Comparison of ENCODE assay signal across 20 cellular contexts in genomic region chr1:17397910-17398700, GRCh38. TPM values are rescaled to one million over a fixed set of nuclear protein-coding genes. Genes with fewer than 3 reads are reported as not detected.
A peak's percentile ranks its signal among the peaks of the same experiment; 100 is the strongest.
DNase-seq lines count a peak whose midpoint lies in the region; ATAC-seq, FAIRE-seq and TF ChIP-seq lines count a peak whose summit lies in the region.
"Had no signal": no experiment of that assay in that cellular context is flagged by ENCODE, and none has a peak within 500 bp of the region (broad histone marks: within the 10 kb centered on the region; RNA-seq: fewer than 3 reads in every experiment).

No MANE protein-coding gene starts in this region.

- in situ Hi-C loops in K562 (cut with MboI): no loop called here

- no TSS peak for BruUV-seq in K562 (replicated peaks; lab: Mats Ljungman, UMichigan)

- H3K4me1 ChIP-seq in K562 (replicated peaks in 1 of 2; ENCODE audit: control insufficient read depth in 2 of 2, insufficient read depth in 2 of 2, low read length in 2 of 2): peaks cover 17 to 34% of the 10 kb centered on the region in 2 experiments; a peak in 4 of 5 replicates
- no peaks in the 10 kb centered on the region for H3K4me1 ChIP-seq in osteoblast (ENCODE audit: insufficient read depth, low read length)
- H3K4me1 ChIP-seq: SJCRH30 had no signal

- H3K27me3 ChIP-seq in K562 (ENCODE audit: control insufficient read depth in 2 of 2, insufficient read depth in 2 of 2, low read length in 2 of 2): peaks cover 13 to 18% of the 10 kb centered on the region in 2 experiments; a peak in 4 of 5 replicates
- no peaks in the 10 kb centered on the region for H3K27me3 ChIP-seq in osteoblast (ENCODE audit: insufficient read depth, low read length)
- H3K27me3 ChIP-seq: SJCRH30 had no signal

- no peaks in the 10 kb centered on the region for H3K36me3 Mint-ChIP-seq in activated CD4-positive, alpha-beta T cell treated with anti-CD3 and anti-CD28 coated beads, Interleukin-2, amount 10 ng/mL, durations not matched to agents 24 days and 14 days (ENCODE audit: low read depth)

- H3K4me2 ChIP-seq in K562 (ENCODE audit: insufficient read depth, low read length) (no peak overlapping the region), osteoblast (ENCODE audit: insufficient read depth, low read length) (no peak overlapping the region)
- H3K4me2 ChIP-seq: KMS-11 had no signal

- WGBS in K562 (ENCODE audit: insufficient coverage, low coverage, missing lambda C conversion rate): 48% methylated on average over 6 of the region's 7 CpGs

- no peaks in the 10 kb centered on the region for H3K9me3 ChIP-seq in K562 (replicated peaks; ENCODE audit: control insufficient read depth, insufficient read depth, low read depth, low read length)
- H3K9me3 ChIP-seq in osteoblast (ENCODE audit: low read depth, low read length): no peaks in the 10 kb centered on the region
- H3K9me3 ChIP-seq: SJCRH30 had no signal

- no peak overlapping the region for H3K27ac Mint-ChIP-seq in activated CD4-positive, alpha-beta T cell treated with anti-CD3 and anti-CD28 coated beads, Interleukin-2, amount 10 ng/mL, durations not matched to agents 24 days and 14 days
- H3K27ac Mint-ChIP-seq: CD4-positive, alpha-beta T cell had no signal

- H3K27ac ChIP-seq in K562 (ENCODE audit: extremely low read depth, low read depth, low read length): no peak overlapping the region
- no peak overlapping the region for H3K27ac ChIP-seq in osteoblast (ENCODE audit: low read depth, low read length)
- H3K27ac ChIP-seq: KMS-11, SJCRH30 had no signal

- no peak for TF ChIP-seq RAD21 in K562 (CRISPR knock-in tag; conservative IDR thresholded peaks at IDR 0.05 in 1 of 2, IDR thresholded peaks at IDR 0.05 in 1 of 2)

- no peaks in the 10 kb centered on the region for H3K9me1 ChIP-seq in K562 (ENCODE audit: control insufficient read depth, insufficient read depth, low read length)

- TF ChIP-seq EP300 in K562 (IDR thresholded peaks at IDR 0.05; ENCODE audit: low read length): no peak

- no peak overlapping the region for H3K4me3 Mint-ChIP-seq in activated CD4-positive, alpha-beta T cell treated with anti-CD3 and anti-CD28 coated beads, Interleukin-2, amount 10 ng/mL, durations not matched to agents 24 days and 14 days
- H3K4me3 Mint-ChIP-seq: CD4-positive, alpha-beta T cell had no signal

- peaks cover 1% of the 10 kb centered on the region for H3K4me1 Mint-ChIP-seq in activated CD4-positive, alpha-beta T cell treated with anti-CD3 and anti-CD28 coated beads, Interleukin-2, amount 10 ng/mL, durations not matched to agents 24 days and 14 days

- no peak for FAIRE-seq in K562 (lab: Jason Lieb, UNC)
- FAIRE-seq: GM19239, H54 had no signal

- intact Hi-C loops in K562 (cut with micrococcal nuclease): no loop called here
- intact Hi-C loops in activated CD4-positive, alpha-beta T cell treated with anti-CD3 and anti-CD28 coated beads, Interleukin-2, amount 10 ng/mL, durations not matched to agents 24 days and 14 days (cut with micrococcal nuclease): no loop called here

- DNase-seq in CD1c-positive myeloid dendritic cell (ENCODE audit: extremely low spot score) (peak; percentile 72), NOMO-1 (lab: John Stamatoyannopoulos, UW; ENCODE audit: unreplicated experiment in 2 of 2) (peak; percentile 17 to 33), K562 (ENCODE audit: extremely low read depth in 1 of 4, low spot score in 3 of 4) (no peak), osteoblast (ENCODE audit: insufficient read length, low spot score, missing footprints) (peak; percentile 80), activated T-cell treated with anti-CD3 and anti-CD28 coated beads for 4 hours (no peak)
- no peak for DNase-seq in activated CD4-positive, alpha-beta T cell treated with anti-CD3 and anti-CD28 coated beads, Interleukin-2, amount 10 ng/mL, durations not matched to agents 24 days and 14 days
- no peak for DNase-seq in activated CD4-positive, alpha-beta T cell treated with anti-CD3 and anti-CD28 coated beads, Interleukin-2, amount 50 U/mL, for 4 hours
- DNase-seq: CD4-positive, alpha-beta T cell; DMS53; NCI-H1105 treated with DMSO at 0.1 percent for 48 hours; NCI-H1694 treated with DMSO at 0.1 percent for 48 hours; NCI-H2107; NCI-H2227 treated with DMSO at 0.1 percent for 48 hours; NCI-H524 treated with DMSO at 0.1 percent for 48 hours; RPMI8226; SJCRH30 had no signal

- POLR2A ChIA-PET in K562 (lab: Yijun Ruan, JAX): interaction anchor here (0.6 to 2.6 kb wide), 5 partner anchors 8 to 208 kb away, joined by 3 to 18 read pairs (median 3); no protein-coding TSS in a partner anchor

- peak overlapping the region; percentile 57; the same call in 1 of the 2 replicates for H2AFZ ChIP-seq in K562 (ENCODE audit: low read depth, low read length)
- no peak overlapping the region for H2AFZ ChIP-seq in osteoblast (ENCODE audit: low read length)

- CTCF ChIA-PET in K562 (lab: Yijun Ruan, JAX; ENCODE audit: low intra/inter-chr PET ratio): interaction anchor here (0.6 kb wide), 1 partner anchor 42 kb away, joined by 3 read pairs; no protein-coding TSS in a partner anchor

- H3K9me3 Mint-ChIP-seq in activated CD4-positive, alpha-beta T cell treated with anti-CD3 and anti-CD28 coated beads, Interleukin-2, amount 10 ng/mL, durations not matched to agents 24 days and 14 days: no peaks in the 10 kb centered on the region
- H3K9me3 Mint-ChIP-seq: CD4-positive, alpha-beta T cell had no signal

- no peak for TF ChIP-seq POLR2A in K562 (conservative IDR thresholded peaks at IDR 0.05)

- H4K20me1 ChIP-seq in K562 (replicated peaks; ENCODE audit: control insufficient read depth, insufficient read depth, low read length) (peaks cover 3% of the 10 kb centered on the region; the same call in 1 of the 2 replicates), osteoblast (ENCODE audit: insufficient read depth, low read length) (no peaks in the 10 kb centered on the region)

- no peaks in the 10 kb centered on the region for H3K27me3 Mint-ChIP-seq in activated CD4-positive, alpha-beta T cell treated with anti-CD3 and anti-CD28 coated beads, Interleukin-2, amount 10 ng/mL, durations not matched to agents 24 days and 14 days
- H3K27me3 Mint-ChIP-seq: CD4-positive, alpha-beta T cell had no signal

- H3K36me3 ChIP-seq in K562 (ENCODE audit: control insufficient read depth, insufficient read depth, low read length): no peaks in the 10 kb centered on the region
- no peaks in the 10 kb centered on the region for H3K36me3 ChIP-seq in osteoblast (ENCODE audit: insufficient read depth, low read length)
- H3K36me3 ChIP-seq: SJCRH30 had no signal

- ATAC-seq in K562: no peak

- H3K9ac ChIP-seq in K562 (ENCODE audit: insufficient read depth in 1 of 2, low read depth in 2 of 2, low read length in 2 of 2): no peak overlapping the region
- H3K9ac ChIP-seq: KMS-11 had no signal

- H3K4me3 ChIP-seq in K562 (no peak overlapping the region), osteoblast (ENCODE audit: insufficient read depth, low read length) (no peak overlapping the region)
- H3K4me3 ChIP-seq: SJCRH30 had no signal

- TF ChIP-seq CTCF in K562 (IDR thresholded peaks at IDR 0.05 in 2 of 3, conservative IDR thresholded peaks at IDR 0.05 in 1 of 3; ENCODE audit: insufficient read depth in 2 of 3, low read depth in 1 of 3, low read length in 3 of 3): no peak
- TF ChIP-seq CTCF in osteoblast (IDR thresholded peaks at IDR 0.05; ENCODE audit: extremely low read depth, low read depth, low read length): no peak

- H3K79me2 ChIP-seq in K562 (ENCODE audit: control insufficient read depth, insufficient read depth, low read length) (no peaks in the 10 kb centered on the region), osteoblast (ENCODE audit: insufficient read depth, low read length) (no peaks in the 10 kb centered on the region)

RNA-seq across cellular contexts. Expression of gene PADI6, which starts 26.1 kb away (rescaled TPM):
- total RNA-seq in K562 (2011; cell fraction: chromatin; rRNA removed; ENCODE audit: low replicate concordance): not detected in 2 replicates
- total RNA-seq in K562 (2011; cell fraction: nucleolus; rRNA removed): not detected in 2 replicates
- not detected in 2 replicates for total RNA-seq in K562 (2011; cell fraction: nucleoplasm; rRNA removed)
- total RNA-seq in K562 (2014; rRNA removed) (not detected in 2 replicates), K562 (2014; rRNA removed; fragmentation: Illumina TruSeq; extraction: Trizol) (not detected in 2 replicates), K562 (2015; rRNA removed; fragmentation: Illumina TruSeq; extraction: Trizol) (not detected in 2 replicates), K562 (2021) (not detected in 2 replicates), osteoblast (not detected in 2 replicates)
- polyA plus RNA-seq in K562 (2011; rRNA removed) (not detected in 2 replicates), K562 (2014; fragmentation: Illumina TruSeq; extraction: Trizol) (not detected in 2 replicates), K562 (2014; fragmentation: Nextera tagmentation; extraction: Ambion mirVana) (not detected), K562 (2014; rRNA removed) (not detected in 2 replicates)
- not detected in 2 replicates for polyA plus RNA-seq in K562 (2011; cell fraction: cytosol; rRNA removed)
- polyA plus RNA-seq in K562 (2011; cell fraction: nucleus; rRNA removed): not detected in 2 replicates
- not detected in 2 replicates for polyA plus RNA-seq in K562 (2012)
- not detected in 2 replicates for polyA minus RNA-seq in K562 (2011; rRNA and poly(A)+ RNA removed)
- polyA minus RNA-seq in K562 (2011; cell fraction: cytosol; rRNA and poly(A)+ RNA removed): not detected in 2 replicates
- polyA minus RNA-seq in K562 (2011; cell fraction: nucleus; rRNA and poly(A)+ RNA removed): not detected in 2 replicates
- not detected in 2 replicates for total RNA-seq in activated CD4-positive, alpha-beta T cell treated with anti-CD3 and anti-CD28 coated beads, Interleukin-2, amount 10 ng/mL, durations not matched to agents 24 days and 14 days
- total RNA-seq: CD4-positive, alpha-beta T cell; MCF 10A; SJCRH30 had no signal

RNA-seq across cellular contexts. Expression of gene RCC2, which starts 41.4 kb away (rescaled TPM):
- 86.3 and 153 TPM in 2 replicates for total RNA-seq in K562 (2011; cell fraction: chromatin; rRNA removed; ENCODE audit: low replicate concordance)
- total RNA-seq in K562 (2011; cell fraction: nucleolus; rRNA removed): 101 and 112 TPM in 2 replicates
- 95.8 and 102 TPM in 2 replicates for total RNA-seq in K562 (2011; cell fraction: nucleoplasm; rRNA removed)
- total RNA-seq in K562 (2014; rRNA removed) (111 and 116 TPM in 2 replicates), K562 (2014; rRNA removed; fragmentation: Illumina TruSeq; extraction: Trizol) (108 and 111 TPM in 2 replicates), K562 (2015; rRNA removed; fragmentation: Illumina TruSeq; extraction: Trizol) (116 and 117 TPM in 2 replicates), K562 (2021) (258 and 292 TPM in 2 replicates), osteoblast (61.9 and 71.3 TPM in 2 replicates)
- polyA plus RNA-seq in K562 (2011; rRNA removed) (59.5 and 105 TPM in 2 replicates), K562 (2014; fragmentation: Illumina TruSeq; extraction: Trizol) (209 and 213 TPM in 2 replicates), K562 (2014; fragmentation: Nextera tagmentation; extraction: Ambion mirVana) (100 to 1,000 TPM in 1 of 2 experiments, 10 to 100 TPM in 1; 31.8 to 203 TPM), K562 (2014; rRNA removed) (135 and 139 TPM in 2 replicates)
- 92.9 and 111 TPM in 2 replicates for polyA plus RNA-seq in K562 (2011; cell fraction: cytosol; rRNA removed)
- 136 and 155 TPM in 2 replicates for polyA plus RNA-seq in K562 (2011; cell fraction: nucleus; rRNA removed)
- 151 and 181 TPM in 2 replicates for polyA plus RNA-seq in K562 (2012)
- polyA minus RNA-seq in K562 (2011; rRNA and poly(A)+ RNA removed): 69.1 and 75.9 TPM in 2 replicates
- polyA minus RNA-seq in K562 (2011; cell fraction: cytosol; rRNA and poly(A)+ RNA removed): 121 and 149 TPM in 2 replicates
- 21.8 and 35.7 TPM in 2 replicates for polyA minus RNA-seq in K562 (2011; cell fraction: nucleus; rRNA and poly(A)+ RNA removed)
- 225 and 234 TPM in 2 replicates for total RNA-seq in activated CD4-positive, alpha-beta T cell treated with anti-CD3 and anti-CD28 coated beads, Interleukin-2, amount 10 ng/mL, durations not matched to agents 24 days and 14 days

Comparison
In these comparisons a context has a peak if more than half of its experiments do, and no peak if none do; other contexts are left out.
1. DNase-seq: peak in CD1c-positive myeloid dendritic cell (single experiment), NOMO-1 (2 of 2) and osteoblast (single experiment); none in K562 (0 of 4), activated CD4-positive, alpha-beta T cell treated with anti-CD3 and anti-CD28 coated beads, Interleukin-2, amount 10 ng/mL, durations not matched to agents 24 days and 14 days (single experiment), activated CD4-positive, alpha-beta T cell treated with anti-CD3 and anti-CD28 coated beads, Interleukin-2, amount 50 U/mL, for 4 hours (0 of 2) and activated T-cell treated with anti-CD3 and anti-CD28 coated beads for 4 hours (single experiment).